In the genomic region with DNA sequence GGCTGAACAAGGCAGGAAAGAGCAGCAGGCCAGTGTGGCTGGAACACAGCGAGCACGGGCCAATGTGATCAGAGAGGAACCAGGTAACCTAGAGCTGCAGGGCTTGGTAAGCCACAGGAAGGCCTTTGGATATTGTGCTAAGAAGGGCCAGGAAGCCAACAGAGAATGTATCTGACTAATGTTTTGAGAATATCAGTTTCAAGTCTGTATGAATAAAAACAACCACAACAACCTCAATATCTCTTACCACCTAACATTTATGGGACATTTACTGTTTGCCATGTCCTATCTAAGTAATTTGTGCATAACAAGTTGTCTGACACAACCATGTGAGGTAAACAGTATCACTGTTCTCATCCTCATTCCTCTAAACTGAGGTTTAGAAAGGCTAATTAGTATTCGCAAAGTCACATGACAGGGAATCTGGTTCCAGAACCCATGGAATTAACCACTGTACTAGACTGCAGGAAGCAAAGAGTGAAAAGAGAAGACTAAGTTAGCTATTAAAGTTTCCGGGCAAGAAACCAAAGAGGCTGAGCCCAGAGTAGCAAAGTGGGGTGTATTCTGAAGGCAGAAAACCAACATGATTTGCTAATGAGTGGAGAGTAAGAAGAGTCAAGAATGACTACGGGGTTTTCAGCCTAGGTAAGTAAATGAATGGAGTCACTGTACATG, we compare ENCODE assay signal across 2 cellular contexts.
TF ChIP-seq lines count a peak whose summit lies in the region.

No MANE protein-coding gene starts in this region.

TF ChIP-seq in SK-N-SH treated with all-trans-retinoic acid at 6 μM for 48 hours, 23 proteins besides CTCF, POLR2A, EP300 and RAD21 (continued from another document):
- TF ChIP-seq, protein P1, sequence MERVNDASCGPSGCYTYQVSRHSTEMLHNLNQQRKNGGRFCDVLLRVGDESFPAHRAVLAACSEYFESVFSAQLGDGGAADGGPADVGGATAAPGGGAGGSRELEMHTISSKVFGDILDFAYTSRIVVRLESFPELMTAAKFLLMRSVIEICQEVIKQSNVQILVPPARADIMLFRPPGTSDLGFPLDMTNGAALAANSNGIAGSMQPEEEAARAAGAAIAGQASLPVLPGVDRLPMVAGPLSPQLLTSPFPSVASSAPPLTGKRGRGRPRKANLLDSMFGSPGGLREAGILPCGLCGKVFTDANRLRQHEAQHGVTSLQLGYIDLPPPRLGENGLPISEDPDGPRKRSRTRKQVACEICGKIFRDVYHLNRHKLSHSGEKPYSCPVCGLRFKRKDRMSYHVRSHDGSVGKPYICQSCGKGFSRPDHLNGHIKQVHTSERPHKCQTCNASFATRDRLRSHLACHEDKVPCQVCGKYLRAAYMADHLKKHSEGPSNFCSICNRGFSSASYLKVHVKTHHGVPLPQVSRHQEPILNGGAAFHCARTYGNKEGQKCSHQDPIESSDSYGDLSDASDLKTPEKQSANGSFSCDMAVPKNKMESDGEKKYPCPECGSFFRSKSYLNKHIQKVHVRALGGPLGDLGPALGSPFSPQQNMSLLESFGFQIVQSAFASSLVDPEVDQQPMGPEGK (CRISPR knock-in tag; IDR thresholded peaks at IDR 0.05; ENCODE audit: borderline replicate concordance): no peak
- TF ChIP-seq ARNTL (CRISPR knock-in tag; IDR thresholded peaks at IDR 0.05; ENCODE audit: borderline replicate concordance, low read depth) (no peak), CSDC2 (CRISPR knock-in tag; IDR thresholded peaks at IDR 0.05) (no peak), POU6F1 (CRISPR knock-in tag; IDR thresholded peaks at IDR 0.05; ENCODE audit: borderline replicate concordance, low read depth) (no peak), CSRNP3 (CRISPR knock-in tag; IDR thresholded peaks at IDR 0.05) (no peak), RARB (CRISPR knock-in tag; IDR thresholded peaks at IDR 0.05) (no peak), TSHZ2 (CRISPR knock-in tag; IDR thresholded peaks at IDR 0.05) (no peak), ISL1 (CRISPR knock-in tag; IDR thresholded peaks at IDR 0.05) (no peak), ZC3H10 (CRISPR knock-in tag; IDR thresholded peaks at IDR 0.05) (no peak), ZNF565 (CRISPR knock-in tag; conservative IDR thresholded peaks at IDR 0.05; ENCODE audit: low read depth) (no peak)

TF ChIP-seq in SK-N-SH, 30 proteins besides CTCF, POLR2A, EP300 and RAD21 (continued from another document):
- TF ChIP-seq USF1 (IDR thresholded peaks at IDR 0.05; ENCODE audit: borderline replicate concordance, low read depth): no peak
- no peak for TF ChIP-seq TCF12 (IDR thresholded peaks at IDR 0.05)
- TF ChIP-seq ELF1 (IDR thresholded peaks at IDR 0.05): no peak
- no peak for TF ChIP-seq RXRA (IDR thresholded peaks at IDR 0.05; ENCODE audit: borderline replicate concordance, low read depth)
- no peak for TF ChIP-seq TEAD4 (IDR thresholded peaks at IDR 0.05; ENCODE audit: borderline replicate concordance, insufficient read depth)
- no peak for TF ChIP-seq FOXM1 (IDR thresholded peaks at IDR 0.05; ENCODE audit: low read depth)
- no peak for TF ChIP-seq IRF3 (IDR thresholded peaks at IDR 0.05; ENCODE audit: low read depth, low read length)
- TF ChIP-seq REST (IDR thresholded peaks at IDR 0.05; ENCODE audit: low read depth, low read length): no peak
- TF ChIP-seq SIN3A (IDR thresholded peaks at IDR 0.05; ENCODE audit: borderline replicate concordance, low read depth, low read length): no peak
- TF ChIP-seq, protein P2, sequence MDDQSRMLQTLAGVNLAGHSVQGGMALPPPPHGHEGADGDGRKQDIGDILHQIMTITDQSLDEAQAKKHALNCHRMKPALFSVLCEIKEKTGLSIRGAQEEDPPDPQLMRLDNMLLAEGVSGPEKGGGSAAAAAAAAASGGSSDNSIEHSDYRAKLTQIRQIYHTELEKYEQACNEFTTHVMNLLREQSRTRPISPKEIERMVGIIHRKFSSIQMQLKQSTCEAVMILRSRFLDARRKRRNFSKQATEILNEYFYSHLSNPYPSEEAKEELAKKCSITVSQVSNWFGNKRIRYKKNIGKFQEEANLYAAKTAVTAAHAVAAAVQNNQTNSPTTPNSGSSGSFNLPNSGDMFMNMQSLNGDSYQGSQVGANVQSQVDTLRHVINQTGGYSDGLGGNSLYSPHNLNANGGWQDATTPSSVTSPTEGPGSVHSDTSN (IDR thresholded peaks at IDR 0.05): no peak
- no peak for TF ChIP-seq SMC3 (IDR thresholded peaks at IDR 0.05; ENCODE audit: low read depth, low read length)
